ENCODE assay signal across 1 cellular context in genomic region chr19:19113040-19113541, GRCh38.
TF ChIP-seq lines count a peak whose summit lies in the region.

No MANE protein-coding gene starts in this region.

TF ChIP-seq in K562, 482 proteins besides CTCF, POLR2A, EP300 and RAD21 (continued from another document):
- TF ChIP-seq DEAF1 (CRISPR knock-in tag; IDR thresholded peaks at IDR 0.05) (peak; percentile 13; the same call in 1 of the 2 replicates), TSC22D4 (tag; IDR thresholded peaks at IDR 0.05) (no peak), TGIF2 (CRISPR knock-in tag; IDR thresholded peaks at IDR 0.05) (no peak), HLTF (IDR thresholded peaks at IDR 0.05) (no peak), WHSC1 (IDR thresholded peaks at IDR 0.05; ENCODE audit: low read length) (no peak), GMEB1 (CRISPR knock-in tag; IDR thresholded peaks at IDR 0.05) (no peak), ZNF41 (CRISPR knock-in tag; conservative IDR thresholded peaks at IDR 0.05) (no peak), ZNF583 (CRISPR knock-in tag; IDR thresholded peaks at IDR 0.05) (no peak), SIN3B (IDR thresholded peaks at IDR 0.05; ENCODE audit: low read depth) (no peak), U2AF1 (optimal IDR thresholded peaks at IDR 0.05; ENCODE audit: low read depth, low read length) (no peak)
TF ChIP-seq in K562: peak in this region for 8.
